17 cellular contexts compared by ENCODE assay signal in the genomic region with DNA sequence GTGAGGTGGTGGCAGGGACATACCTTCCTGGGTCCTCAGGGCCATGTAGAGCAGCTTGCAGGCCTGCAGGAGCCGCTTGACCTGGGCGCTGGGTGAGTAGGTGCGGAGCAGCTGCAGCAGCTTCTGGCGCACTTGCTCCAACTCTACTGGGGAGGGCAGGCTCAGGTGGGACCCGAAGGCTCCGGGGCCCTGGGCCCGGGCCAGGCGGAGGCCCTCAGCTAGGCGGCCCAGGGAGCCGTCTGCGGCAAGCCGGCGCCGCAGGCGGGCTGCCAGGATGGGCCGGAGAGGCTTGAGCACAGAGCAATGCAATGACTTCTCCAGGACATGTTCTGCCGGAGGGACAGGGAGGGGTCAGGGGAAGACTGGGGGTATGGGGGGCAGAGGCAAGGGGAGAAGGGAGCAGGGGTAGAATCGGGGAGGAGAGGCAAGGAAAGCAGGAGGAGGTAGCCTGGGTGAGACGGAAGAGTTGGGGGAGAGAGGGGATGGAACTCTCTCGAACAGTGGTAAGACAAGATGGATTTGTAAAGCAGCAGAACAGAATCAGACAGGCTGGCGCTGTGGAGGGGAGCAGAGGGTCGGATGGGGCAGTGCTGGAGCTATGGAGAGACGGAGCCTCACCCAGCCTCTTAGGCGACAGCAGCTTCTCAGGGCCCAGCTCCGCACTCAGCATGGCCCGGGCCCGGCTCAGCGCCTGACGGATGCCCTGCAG. TPM values are rescaled to one million over a fixed set of nuclear protein-coding genes. Genes with fewer than 3 reads are reported as not detected.
DNase-seq lines count a peak whose midpoint lies in the region; ATAC-seq, FAIRE-seq and TF ChIP-seq lines count a peak whose summit lies in the region.
"Had no signal": no experiment of that assay in that cellular context is flagged by ENCODE, and none has a peak within 500 bp of the region (broad histone marks: within the 10 kb centered on the region; RNA-seq: fewer than 3 reads in every experiment).

No MANE protein-coding gene starts in this region.

- H3K27ac Mint-ChIP-seq in astrocyte (ENCODE audit: unreplicated experiment) = no peak overlapping the region
- H3K27ac Mint-ChIP-seq: activated CD4-positive, alpha-beta T cell treated with anti-CD3 and anti-CD28 coated beads for 36 hours; B cell; H9 had no signal

- H2AFZ ChIP-seq in astrocyte (ENCODE audit: low read depth, low read length) = no peak overlapping the region

- ATAC-seq in Right ventricle myocardium superior (ENCODE audit: poor library complexity) (no peak), left ventricle myocardium superior (no peak), upper lobe of right lung (no peak), GM21360 (IDR thresholded peaks at IDR 0.05; ENCODE audit: unreplicated experiment) (no peak)
- ATAC-seq: activated CD4-positive, alpha-beta T cell treated with anti-CD3 and anti-CD28 coated beads for 36 hours; activated T-cell treated with anti-CD3 and anti-CD28 coated beads, Interleukin-2, amount 50 U/mL, for 4 hours; foreskin keratinocyte; pancreas had no signal

- peaks cover 2% of the 10 kb centered on the region for H3K9me3 Mint-ChIP-seq in astrocyte (ENCODE audit: unreplicated experiment)
- H3K9me3 Mint-ChIP-seq: activated T-cell treated with anti-CD3 and anti-CD28 coated beads, Interleukin-2, amount 50 U/mL, for 4 hours; H9 had no signal

- no peak overlapping the region for H3K4me3 Mint-ChIP-seq in astrocyte (ENCODE audit: unreplicated experiment)
- H3K4me3 Mint-ChIP-seq: activated CD4-positive, alpha-beta T cell treated with anti-CD3 and anti-CD28 coated beads for 36 hours; activated T-cell treated with anti-CD3 and anti-CD28 coated beads, Interleukin-2, amount 50 U/mL, for 4 hours; B cell; H9 had no signal

- peak overlapping the region; percentile 95 for H3K9ac ChIP-seq in astrocyte (ENCODE audit: low read length)

- peaks cover 6% of the 10 kb centered on the region for H3K36me3 Mint-ChIP-seq in astrocyte (ENCODE audit: low read depth, unreplicated experiment)

- DNase-seq in Right ventricle myocardium superior (peak; percentile 33), left ventricle myocardium superior (no peak), astrocyte (ENCODE audit: low read depth) (no peak), fibroblast of the aortic adventitia (ENCODE audit: low read depth) (no peak), upper lobe of right lung (peak; percentile 52), foreskin melanocyte (no peak), lower leg skin (ENCODE audit: low spot score in 2 of 2) (no peak)
- DNase-seq: activated CD4-positive, alpha-beta T cell treated with anti-CD3 and anti-CD28 coated beads for 36 hours; activated T-cell treated with anti-CD3 and anti-CD28 coated beads, Interleukin-2, amount 50 U/mL, for 4 hours; DMS79 treated with DMSO at 0.1 percent for 48 hours; foreskin keratinocyte; H9 had no signal

- 55 to 72% methylated on average over 25 to 26 of the region's 29 CpGs for WGBS in lower leg skin, 2 donors

- intact Hi-C loops in Right ventricle myocardium superior (cut with DNase I) = no loop called here
- intact Hi-C loops in left ventricle myocardium superior (cut with micrococcal nuclease) = no loop called here
- intact Hi-C loops in upper lobe of right lung (cut with DNase I) = no loop called here
- intact Hi-C loops in lower leg skin (cut with DNase I; ENCODE audit: low total_unique reads) = no loop called here

- H3K27ac ChIP-seq in astrocyte (ENCODE audit: low read depth, low read length) (no peak overlapping the region), upper lobe of right lung (no peak overlapping the region)
- H3K27ac ChIP-seq: adrenal gland, foreskin keratinocyte, pancreas had no signal

- H3K4me2 ChIP-seq in astrocyte (ENCODE audit: low read length) = peak overlapping the region; percentile 99

- peaks cover 50% of the 10 kb centered on the region for H4K20me1 ChIP-seq in astrocyte (ENCODE audit: insufficient read depth, low read length)

- H3K79me2 ChIP-seq in astrocyte (ENCODE audit: insufficient read depth, low read length) = peaks cover 27% of the 10 kb centered on the region

- TF ChIP-seq CTCF in astrocyte (IDR thresholded peaks at IDR 0.05; ENCODE audit: insufficient read depth, low read depth, low read length) = no peak
- no peak for TF ChIP-seq CTCF in fibroblast of the aortic adventitia (IDR thresholded peaks at IDR 0.05; ENCODE audit: insufficient read depth, low read length)
- no peak for TF ChIP-seq CTCF in upper lobe of right lung (IDR thresholded peaks at IDR 0.05)
- no peak for TF ChIP-seq CTCF in lower leg skin (IDR thresholded peaks at IDR 0.05)

- H3K9me3 ChIP-seq in astrocyte (ENCODE audit: insufficient read depth, low read depth, low read length) (no peaks in the 10 kb centered on the region), upper lobe of right lung (no peaks in the 10 kb centered on the region)
- H3K9me3 ChIP-seq: adrenal gland, pancreas had no signal

- no peak for TF ChIP-seq POLR2A in lower leg skin (IDR thresholded peaks at IDR 0.05)

- FAIRE-seq in astrocyte (lab: Jason Lieb, UNC) = no peak
- FAIRE-seq: pancreas had no signal

- H3K4me3 ChIP-seq in astrocyte (ENCODE audit: insufficient read depth, low read depth, low read length) (no peak overlapping the region), fibroblast of the aortic adventitia (ENCODE audit: low read depth, low read length) (peak overlapping the region; percentile 9), upper lobe of right lung (no peak overlapping the region), lower leg skin (ENCODE audit: low read depth, poor library complexity, severe bottlenecking) (no peak overlapping the region)
- H3K4me3 ChIP-seq: adrenal gland, pancreas had no signal

- H3K36me3 ChIP-seq in astrocyte (ENCODE audit: insufficient read depth, low read length) (peaks cover 3% of the 10 kb centered on the region), upper lobe of right lung (peaks cover 20% of the 10 kb centered on the region)

- no peaks in the 10 kb centered on the region for H3K27me3 Mint-ChIP-seq in astrocyte (ENCODE audit: low read depth, unreplicated experiment)
- H3K27me3 Mint-ChIP-seq: activated CD4-positive, alpha-beta T cell treated with anti-CD3 and anti-CD28 coated beads for 36 hours; B cell had no signal

- H3K4me1 ChIP-seq in astrocyte (ENCODE audit: insufficient read depth, low read length) = peaks cover 47% of the 10 kb centered on the region
- peaks cover 26% of the 10 kb centered on the region for H3K4me1 ChIP-seq in upper lobe of right lung

- peaks cover 28% of the 10 kb centered on the region for H3K4me1 Mint-ChIP-seq in astrocyte (ENCODE audit: low read depth, unreplicated experiment)

- no peaks in the 10 kb centered on the region for H3K27me3 ChIP-seq in astrocyte (ENCODE audit: insufficient read depth, low read length)
- no peaks in the 10 kb centered on the region for H3K27me3 ChIP-seq in upper lobe of right lung
- H3K27me3 ChIP-seq: adrenal gland, foreskin keratinocyte, pancreas had no signal

RNA-seq across cellular contexts. Expression of a gene that starts 2.2 kb away (rescaled TPM):
- total RNA-seq in Right ventricle myocardium superior (1.0 TPM), left ventricle myocardium superior (1.7 TPM), astrocyte (8.5 and 12.0 TPM in 2 replicates), fibroblast of the aortic adventitia (ENCODE audit: low replicate concordance) (10.1 and 45.3 TPM in 2 replicates), upper lobe of right lung (7.4 TPM), lower leg skin (10 to 100 TPM; 48.3 to 56.9 (median 53.8) TPM)

RNA-seq across cellular contexts. Expression of a gene that starts 10.9 kb away (rescaled TPM):
- total RNA-seq in Right ventricle myocardium superior (15.1 TPM), left ventricle myocardium superior (14.7 TPM), astrocyte (43.5 and 47.8 TPM in 2 replicates), fibroblast of the aortic adventitia (ENCODE audit: low replicate concordance) (22.6 and 38.5 TPM in 2 replicates), upper lobe of right lung (32.1 TPM), lower leg skin (10 to 100 TPM; 40.1 to 68.4 (median 57.5) TPM)

RNA-seq across cellular contexts. Expression of a gene that starts 13.4 kb away (rescaled TPM):
- total RNA-seq in Right ventricle myocardium superior (51.3 TPM), left ventricle myocardium superior (55.1 TPM), astrocyte (25.2 and 28.4 TPM in 2 replicates), fibroblast of the aortic adventitia (ENCODE audit: low replicate concordance) (21.5 and 36.3 TPM in 2 replicates), upper lobe of right lung (27.4 TPM), lower leg skin (10 to 100 TPM; 23.9 to 32.4 (median 30.0) TPM)

RNA-seq across cellular contexts. Expression of a gene that starts 17.2 kb away (rescaled TPM):
- total RNA-seq in Right ventricle myocardium superior (15.7 TPM), left ventricle myocardium superior (11.1 TPM), astrocyte (50.9 and 58.8 TPM in 2 replicates), fibroblast of the aortic adventitia (ENCODE audit: low replicate concordance) (99.1 and 193 TPM in 2 replicates), upper lobe of right lung (10.0 TPM), lower leg skin (10 to 100 TPM in 2 of 4 donors, 1 to 10 TPM in 2; 6.3 to 23.5 (median 12.3) TPM)
- total RNA-seq: foreskin keratinocyte, RPMI7951 had no signal

RNA-seq across cellular contexts. Expression of a gene that starts 37.5 kb away (rescaled TPM):
- 16.3 TPM for total RNA-seq in Right ventricle myocardium superior
- 22.6 TPM for total RNA-seq in left ventricle myocardium superior
- total RNA-seq in astrocyte = 5.0 and 6.6 TPM in 2 replicates
- total RNA-seq in fibroblast of the aortic adventitia (ENCODE audit: low replicate concordance) = 0.36 TPM in 1 of 2 replicates, not detected in the other
- 14.2 TPM for total RNA-seq in upper lobe of right lung
- total RNA-seq in lower leg skin = 1 to 10 TPM; 1.8 to 2.7 (median 2.4) TPM

Comparison
In these comparisons a context has a peak if more than half of its experiments do, and no peak if none do; other contexts are left out.
1. DNase-seq: peak in Right ventricle myocardium superior (single experiment) and upper lobe of right lung (single experiment); none in left ventricle myocardium superior (single experiment), astrocyte (single experiment), fibroblast of the aortic adventitia (single experiment), foreskin melanocyte (single experiment) and lower leg skin (0 of 2).